ENCODE assay signal across 9 cellular contexts in the genomic region with DNA sequence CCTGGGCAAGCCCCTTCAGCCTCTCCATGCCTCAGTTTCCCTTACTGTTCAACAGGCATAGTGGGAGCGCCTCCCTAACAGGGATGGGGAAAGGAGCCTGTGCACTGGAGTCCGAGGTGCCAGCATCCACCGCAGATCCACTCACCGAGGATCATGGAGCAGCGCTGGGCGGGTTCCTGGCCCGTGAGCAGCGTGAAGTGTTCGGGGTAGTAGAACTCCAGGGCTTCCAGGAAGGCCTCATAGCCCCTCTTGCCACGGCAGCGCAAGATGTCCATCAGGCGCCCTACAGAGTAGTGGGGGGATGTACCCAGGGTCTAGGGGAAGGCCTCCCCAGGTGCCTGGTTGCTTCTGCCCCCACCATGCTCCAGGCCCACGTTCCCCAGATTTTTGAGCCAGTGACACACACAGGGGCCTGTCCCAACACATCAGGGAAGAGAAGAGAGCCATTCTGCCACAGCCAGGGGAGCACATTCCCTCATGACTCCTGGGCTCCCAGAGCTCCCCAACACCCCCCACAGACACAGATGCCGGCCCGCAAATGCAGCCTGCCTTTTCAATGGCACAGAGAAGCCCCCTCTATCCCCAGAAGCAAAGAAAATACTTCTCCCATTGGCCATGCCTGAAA. TPM values are rescaled to one million over a fixed set of nuclear protein-coding genes. Genes with fewer than 3 reads are reported as not detected.
DNase-seq lines count a peak whose midpoint lies in the region; ATAC-seq and TF ChIP-seq lines count a peak whose summit lies in the region.
"Had no signal": no experiment of that assay in that cellular context is flagged by ENCODE, and none has a peak within 500 bp of the region (broad histone marks: within the 10 kb centered on the region; RNA-seq: fewer than 3 reads in every experiment).

No MANE protein-coding gene starts in this region.

- ATAC-seq in GM23338, result no peak
- ATAC-seq in WTC11, result no peak
- ATAC-seq in HG03280 (IDR thresholded peaks at IDR 0.05; ENCODE audit: unreplicated experiment), result no peak

- H3K23ac ChIP-seq in trophoblast cell (ENCODE audit: low read length), result no peak overlapping the region

- no peak overlapping the region for H2BK120ac ChIP-seq in trophoblast cell (ENCODE audit: insufficient read depth, low read length, poor library complexity)

- no peak overlapping the region for H3K14ac ChIP-seq in trophoblast cell (ENCODE audit: low read length)

- H3K36me3 ChIP-seq in GM23338 (ENCODE audit: insufficient read depth) (no peaks in the 10 kb centered on the region), trophoblast cell (ENCODE audit: control insufficient read depth in 1 of 2, insufficient read depth in 2 of 2, low read length in 2 of 2) (no peaks in the 10 kb centered on the region)

- no peak overlapping the region for H3K9ac ChIP-seq in trophoblast cell (ENCODE audit: low read length)

- no peak overlapping the region for H2BK12ac ChIP-seq in trophoblast cell (ENCODE audit: low read length)

- H3K79me1 ChIP-seq in trophoblast cell (ENCODE audit: low read length), result peaks cover 10% of the 10 kb centered on the region

- H4K8ac ChIP-seq in trophoblast cell (ENCODE audit: low read depth, low read length), result no peak overlapping the region

- POLR2A ChIA-PET in WTC11 (lab: Charles Lee), result no interaction called here
- POLR2A ChIA-PET in GM10248 (lab: Yijun Ruan, JAX), result no interaction called here

- no peak overlapping the region for H3K4ac ChIP-seq in trophoblast cell (ENCODE audit: low read depth, low read length)

- no peaks in the 10 kb centered on the region for H3K9me2 ChIP-seq in GM23338 (ENCODE audit: insufficient read depth)

- H3K36me3 Mint-ChIP-seq in GM23338 (ENCODE audit: low read depth), result peaks cover 8% of the 10 kb centered on the region; the same call in 2 of the 3 replicates
- H3K36me3 Mint-ChIP-seq in WTC11, result peaks cover 8% of the 10 kb centered on the region

- no peak overlapping the region for H3K18ac ChIP-seq in trophoblast cell (ENCODE audit: low read length)

- H4K91ac ChIP-seq in trophoblast cell (ENCODE audit: low read depth, low read length), result no peak overlapping the region

- no peaks in the 10 kb centered on the region for H4K20me1 ChIP-seq in GM23338 (replicated peaks; ENCODE audit: insufficient read depth)

- peaks cover 6% of the 10 kb centered on the region; the same call in 2 of the 3 replicates for H3K9me3 Mint-ChIP-seq in GM23338
- peaks cover 11% of the 10 kb centered on the region for H3K9me3 Mint-ChIP-seq in WTC11

- H3K79me2 ChIP-seq in GM23338 (replicated peaks; ENCODE audit: insufficient read depth), result no peaks in the 10 kb centered on the region
- peaks cover 5% of the 10 kb centered on the region for H3K79me2 ChIP-seq in trophoblast cell (ENCODE audit: control insufficient read depth, insufficient read depth, low read length, poor library complexity)

- no CpG with 5 or more reads among the region's 15 CpGs for WGBS in trophoblast cell (ENCODE audit: extremely low coverage, insufficient coverage, insufficient read length)

- H2BK5ac ChIP-seq in trophoblast cell (ENCODE audit: low read depth, low read length, poor library complexity), result no peak overlapping the region

- peak overlapping the region; percentile 78 for H3K4me3 Mint-ChIP-seq in GM23338
- H3K4me3 Mint-ChIP-seq in WTC11, result peak overlapping the region; percentile 79

- H3K4me3 ChIP-seq in GM23338 (peak overlapping the region; percentile 69), fibroblast of mammary gland (ENCODE audit: control insufficient read depth, low read depth, low read length) (peak overlapping the region; percentile 40), trophoblast cell (ENCODE audit: low read depth, low read length) (no peak overlapping the region)

- no peak for TF ChIP-seq CTCF in GM23338 (conservative IDR thresholded peaks at IDR 0.05; ENCODE audit: low read depth in 2 of 2)
- no peak for TF ChIP-seq CTCF in WTC11 (IDR thresholded peaks at IDR 0.05)
- no peak for TF ChIP-seq CTCF in fibroblast of mammary gland (conservative IDR thresholded peaks at IDR 0.05; ENCODE audit: control insufficient read depth, insufficient read depth, low read depth, low read length)
- no peak for TF ChIP-seq CTCF in GM10248 (IDR thresholded peaks at IDR 0.05; ENCODE audit: control extremely low read depth, extremely low read depth, low read depth, missing control alignments)

- H3K27me3 Mint-ChIP-seq in GM23338 (ENCODE audit: insufficient read depth, low read depth, poor library complexity), result peaks cover 21% of the 10 kb centered on the region
- H3K27me3 Mint-ChIP-seq in WTC11 (ENCODE audit: low read depth), result peaks cover 34% of the 10 kb centered on the region

- H3K4me1 Mint-ChIP-seq in GM23338 (peaks cover 14% of the 10 kb centered on the region), WTC11 (peaks cover 11% of the 10 kb centered on the region)

- H3K27ac Mint-ChIP-seq in GM23338 (no peak overlapping the region), WTC11 (no peak overlapping the region)

- H3K4me1 ChIP-seq in GM23338 (ENCODE audit: insufficient read depth) (peaks cover 9% of the 10 kb centered on the region; the same call in 1 of the 2 replicates), trophoblast cell (ENCODE audit: control insufficient read depth in 1 of 2, insufficient read depth in 2 of 2, low read length in 2 of 2) (peaks cover 5 to 7% of the 10 kb centered on the region in 2 experiments)

- H3K9me3 ChIP-seq in trophoblast cell (ENCODE audit: insufficient read depth, low read depth, low read length), result peaks cover 6% of the 10 kb centered on the region

- H4K12ac ChIP-seq in trophoblast cell (ENCODE audit: low read depth, low read length), result no peak overlapping the region

- no peak overlapping the region for H2AK5ac ChIP-seq in trophoblast cell (ENCODE audit: low read length)

- CTCF ChIA-PET in WTC11 (lab: Charles Lee), result interaction anchor here (1.4 to 5.3 kb wide), 3 partner anchors 10 to 74 kb away, joined by 7 to 32 read pairs (median 15); no protein-coding TSS in a partner anchor
- CTCF ChIA-PET in GM10248 (lab: Yijun Ruan, JAX), result interaction anchor here (0.8 to 1.4 kb wide), 3 partner anchors 11 to 26 kb away, joined by 3 to 4 read pairs (median 3); no protein-coding TSS in a partner anchor

- H3F3A ChIP-seq in GM23338 (replicated peaks; ENCODE audit: low read depth), result peaks cover 4% of the 10 kb centered on the region; the same call in 1 of the 2 replicates

- H3K4me2 ChIP-seq in GM23338 (peak overlapping the region; percentile 84), trophoblast cell (ENCODE audit: low read length) (peak overlapping the region; percentile 70)

- DNase-seq in GM23338 (ENCODE audit: low spot score) (no peak), WTC11 (ENCODE audit: low spot score) (no peak), fibroblast of mammary gland (ENCODE audit: low read depth) (no peak), trophoblast cell (no peak), GM10248 (ENCODE audit: extremely low spot score) (no peak), SK-N-DZ (ENCODE audit: low spot score) (no peak), DMS 273 (lab: John Stamatoyannopoulos, UW; ENCODE audit: unreplicated experiment) (no peak)
- DNase-seq: stimulated activated CD4-positive, alpha-beta T cell treated with anti-CD3 and anti-CD28 coated beads, Interleukin-4, amount 100 ng/mL, for 1 hour had no signal

- H2AFZ ChIP-seq in GM23338 (peak overlapping the region; percentile 93; the same call in 1 of the 2 replicates), trophoblast cell (ENCODE audit: insufficient read depth, low read length, poor library complexity) (no peak overlapping the region)

- H3K27ac ChIP-seq in GM23338 (ENCODE audit: low read depth) (no peak overlapping the region), trophoblast cell (ENCODE audit: low read depth, low read length) (no peak overlapping the region)

- H3K27me3 ChIP-seq in GM23338 (ENCODE audit: insufficient read depth) (peaks cover 32% of the 10 kb centered on the region), trophoblast cell (ENCODE audit: insufficient read depth, low read length) (peaks cover 3% of the 10 kb centered on the region)

TF ChIP-seq in GM23338, 12 proteins besides CTCF, POLR2A, EP300 and RAD21:
- TF ChIP-seq CREB1 (CRISPR knock-in tag; IDR thresholded peaks at IDR 0.05; ENCODE audit: low read depth) (no peak), ZNF114 (CRISPR knock-in tag; IDR thresholded peaks at IDR 0.05) (no peak), EZH2 (IDR thresholded peaks at IDR 0.05; ENCODE audit: low read depth, unreplicated experiment) (no peak)

TF ChIP-seq in WTC11, 78 proteins besides CTCF, POLR2A, EP300 and RAD21:
- TF ChIP-seq ATF1 (CRISPR knock-in tag; IDR thresholded peaks at IDR 0.05), result no peak
- no peak for TF ChIP-seq ETV6 (CRISPR knock-in tag; IDR thresholded peaks at IDR 0.05)
- no peak for TF ChIP-seq ZNF263 (CRISPR knock-in tag; IDR thresholded peaks at IDR 0.05; ENCODE audit: low read depth)

RNA-seq across cellular contexts. Expression of gene CARD10, which starts 1.3 kb away (rescaled TPM):
- 17.0 and 17.2 TPM in 2 replicates for total RNA-seq in GM23338 (2014; rRNA removed; shearing (Covaris generic))
- polyA plus RNA-seq in GM23338 (2016; fragmentation: Nextera tagmentation; extraction: Ambion mirVana), result 5.4 and 5.8 TPM in 2 replicates
- 14.6 to 17.5 TPM (median 16.0 TPM) in 3 replicates for total RNA-seq in WTC11 (2021)
- polyA plus RNA-seq in trophoblast cell (2013), result 4.7 and 4.9 TPM in 2 replicates
- polyA plus RNA-seq in SK-N-DZ (2014; cell fraction: cytosol; rRNA removed), result 1.8 and 2.6 TPM in 2 replicates
- polyA plus RNA-seq in SK-N-DZ (2014; cell fraction: nucleus; rRNA removed), result 3.1 and 8.4 TPM in 2 replicates

RNA-seq across cellular contexts. Expression of gene MFNG, which starts 31.8 kb away (rescaled TPM):
- total RNA-seq in GM23338 (2014; rRNA removed; shearing (Covaris generic)), result 1.9 and 3.8 TPM in 2 replicates
- polyA plus RNA-seq in GM23338 (2016; fragmentation: Nextera tagmentation; extraction: Ambion mirVana), result 1.1 and 1.4 TPM in 2 replicates
- total RNA-seq in WTC11 (2021), result 3.2 to 4.8 TPM (median 3.7 TPM) in 3 replicates
- polyA plus RNA-seq in trophoblast cell (2013), result 0.08 and 0.36 TPM in 2 replicates
- 16.3 and 24.6 TPM in 2 replicates for polyA plus RNA-seq in SK-N-DZ (2014; cell fraction: cytosol; rRNA removed)
- polyA plus RNA-seq in SK-N-DZ (2014; cell fraction: nucleus; rRNA removed), result 10.8 and 20.0 TPM in 2 replicates

RNA-seq across cellular contexts. Expression of gene CDC42EP1, which starts 42.3 kb away (rescaled TPM):
- 8.5 and 10.2 TPM in 2 replicates for total RNA-seq in GM23338 (2014; rRNA removed; shearing (Covaris generic))
- polyA plus RNA-seq in GM23338 (2016; fragmentation: Nextera tagmentation; extraction: Ambion mirVana), result 7.7 and 8.4 TPM in 2 replicates
- 9.6 to 12.7 TPM (median 10.4 TPM) in 3 replicates for total RNA-seq in WTC11 (2021)
- 191 and 202 TPM in 2 replicates for polyA plus RNA-seq in trophoblast cell (2013)
- not detected in 2 replicates for polyA plus RNA-seq in SK-N-DZ (2014; cell fraction: cytosol; rRNA removed)
- polyA plus RNA-seq in SK-N-DZ (2014; cell fraction: nucleus; rRNA removed), result not detected in 2 replicates
